ENCODE assay signal across 7 cellular contexts in genomic region chr1:10107480-10107854, GRCh38.
DNase-seq lines count a peak whose midpoint lies in the region; ATAC-seq, FAIRE-seq and TF ChIP-seq lines count a peak whose summit lies in the region.
"Not testable (repeated sequence)": the region's sequence is repeated elsewhere in the genome, so short reads cannot be mapped to it uniquely, and the experiment has no call there.

No MANE protein-coding gene starts in this region.

- not testable (repeated sequence) for H3K27me3 ChIP-seq in HUES6 (ENCODE audit: control insufficient read depth, insufficient read depth, low read length); SJSA1 (replicated peaks); gastroesophageal sphincter; keratinocyte (ENCODE audit: control insufficient read depth, extremely low read depth, insufficient read depth, low read length); neutrophil

- dilution Hi-C loops in keratinocyte (cut with MboI; ENCODE audit: extremely low pct_ligation_motif_present, low sequenced_read_pairs), result not testable (repeated sequence)

- H3K36me3 ChIP-seq in HUES6 (ENCODE audit: control insufficient read depth, insufficient read depth, low read length), result peaks cover 65% of the 10 kb centered on the region
- H3K36me3 ChIP-seq in SJSA1, result peaks cover 61% of the 10 kb centered on the region
- H3K36me3 ChIP-seq in gastroesophageal sphincter, result peaks cover 0 to 75% of the 10 kb centered on the region in 2 donors
- peaks cover 2 to 11% of the 10 kb centered on the region in 2 experiments for H3K36me3 ChIP-seq in keratinocyte (ENCODE audit: control insufficient read depth in 2 of 2, extremely low read depth in 1 of 2, insufficient read depth in 2 of 2, low read length in 2 of 2)
- H3K36me3 ChIP-seq in neutrophil, result peaks cover 67% of the 10 kb centered on the region

- not testable (repeated sequence) for H3K79me2 ChIP-seq in keratinocyte (ENCODE audit: control insufficient read depth, insufficient read depth, low read length)

- not testable (repeated sequence) for H3K4me3 Mint-ChIP-seq in MCF 10A (ENCODE audit: unreplicated experiment)

- not testable (repeated sequence) for H2AFZ ChIP-seq in keratinocyte (ENCODE audit: control insufficient read depth, low read length)

- not testable (repeated sequence) for H3K4me3 ChIP-seq in HUES6 (ENCODE audit: low read depth, low read length); SJSA1; gastroesophageal sphincter; keratinocyte (ENCODE audit: control insufficient read depth in 2 of 3, extremely low read depth in 1 of 3, insufficient read depth in 2 of 3, low read depth in 1 of 3, low read length in 3 of 3); neutrophil (ENCODE audit: low read depth in 1 of 2, low read length in 1 of 2)

- peaks cover 75% of the 10 kb centered on the region for H3K36me3 Mint-ChIP-seq in MCF 10A (ENCODE audit: insufficient read depth, unreplicated experiment)

- TF ChIP-seq CTCF in MCF 10A (IDR thresholded peaks at IDR 0.05; ENCODE audit: unreplicated experiment); gastroesophageal sphincter (IDR thresholded peaks at IDR 0.05); keratinocyte (optimal IDR thresholded peaks at IDR 0.05 in 1 of 3, IDR thresholded peaks at IDR 0.05 in 1 of 3, conservative IDR thresholded peaks at IDR 0.05 in 1 of 3; ENCODE audit: extremely low read depth in 1 of 3, insufficient read depth in 2 of 3, low read length in 3 of 3); neutrophil (IDR thresholded peaks at IDR 0.05): not testable (repeated sequence)

- CTCF ChIA-PET in MCF 10A (lab: Yijun Ruan, JAX), result interaction anchor here (0.5 kb wide), 1 partner anchor 78 kb away, joined by 3 read pairs; no protein-coding TSS in a partner anchor

- peak overlapping the region; percentile 75 for H3K27ac Mint-ChIP-seq in MCF 10A (ENCODE audit: low read depth, unreplicated experiment)

- ATAC-seq in gastroesophageal sphincter, result not testable (repeated sequence)

- POLR2A ChIA-PET in MCF 10A (lab: Yijun Ruan, JAX), result not testable (repeated sequence)

- H3K4me1 ChIP-seq in HUES6 (ENCODE audit: control insufficient read depth, insufficient read depth, low read length), result not testable (repeated sequence)
- H3K4me1 ChIP-seq in SJSA1 (replicated peaks) (peaks cover 38% of the 10 kb centered on the region), gastroesophageal sphincter (peaks cover 5 to 58% (median 5%) of the 10 kb centered on the region in 3 donors), keratinocyte (ENCODE audit: control insufficient read depth, extremely low read depth, insufficient read depth, low read length) (peaks cover 31% of the 10 kb centered on the region), neutrophil (ENCODE audit: control insufficient read depth in 1 of 2, insufficient read depth in 1 of 2, low read depth in 1 of 2, low read length in 1 of 2) (peaks cover 11 to 19% of the 10 kb centered on the region in 2 experiments)

- H3K9ac ChIP-seq in HUES6 (ENCODE audit: low read length); keratinocyte (ENCODE audit: control insufficient read depth, extremely low read depth, insufficient read depth, low read length): not testable (repeated sequence)

- TF ChIP-seq EP300 in gastroesophageal sphincter (IDR thresholded peaks at IDR 0.05), result not testable (repeated sequence)

- not testable (repeated sequence) for H3K9me3 Mint-ChIP-seq in MCF 10A (ENCODE audit: unreplicated experiment)

- H3K4me2 ChIP-seq in keratinocyte (ENCODE audit: control insufficient read depth, extremely low read depth, insufficient read depth, low read depth, low read length), result peak overlapping the region; percentile 60

- H3K9me3 ChIP-seq in HUES6 (ENCODE audit: control insufficient read depth, insufficient read depth, low read depth, low read length); SJSA1 (replicated peaks); gastroesophageal sphincter; keratinocyte (ENCODE audit: control insufficient read depth, low read depth, low read length); neutrophil: not testable (repeated sequence)

- H3K27ac ChIP-seq in HUES6 (ENCODE audit: low read depth, low read length) (0 out of 2 replicates have a peak overlapping the region, but pooled peaks have one; percentile 13), SJSA1 (peak overlapping the region; percentile 90), gastroesophageal sphincter (peak overlapping the region; percentile 77 to 92 (median 90)), neutrophil (peak overlapping the region; percentile 73), substantia nigra (ENCODE audit: low read depth, low read length, poor library complexity, severe bottlenecking) (peak overlapping the region; percentile 87)
- not testable (repeated sequence) for H3K27ac ChIP-seq in keratinocyte (ENCODE audit: control insufficient read depth, insufficient read depth, low read length)

- BruUV-seq in MCF 10A (replicated peaks; lab: Mats Ljungman, UMichigan), result not testable (repeated sequence)

- TF ChIP-seq POLR2A in gastroesophageal sphincter (IDR thresholded peaks at IDR 0.05), result not testable (repeated sequence)

- DNase-seq in SJSA1 (ENCODE audit: low read depth in 1 of 2, low spot score in 2 of 2); MCF 10A (ENCODE audit: unreplicated experiment); keratinocyte (ENCODE audit: low read depth, low spot score); substantia nigra (lab: John Stamatoyannopoulos, UW): not testable (repeated sequence)

- FAIRE-seq in keratinocyte (lab: Jason Lieb, UNC), result not testable (repeated sequence)

- not testable (repeated sequence) for H3K27me3 Mint-ChIP-seq in MCF 10A (ENCODE audit: insufficient read depth, unreplicated experiment)

- intact Hi-C loops in MCF 10A (cut with micrococcal nuclease), result loop anchor here (5.0 kb wide), 1 partner anchor 75 kb away; the partner anchor contains the start of gene UBE4B

- H4K20me1 ChIP-seq in keratinocyte (ENCODE audit: control insufficient read depth, extremely low read depth, insufficient read depth, low read length), result not testable (repeated sequence)

- peaks cover 20% of the 10 kb centered on the region for H3K4me1 Mint-ChIP-seq in MCF 10A (ENCODE audit: insufficient read depth, unreplicated experiment)

- H3K9me1 ChIP-seq in keratinocyte (ENCODE audit: control insufficient read depth, extremely low read depth, insufficient read depth, low read length), result not testable (repeated sequence)

- WGBS in gastroesophageal sphincter (ENCODE audit: low coverage in 1 of 2), 2 donors, result 31 to 76% methylated on average over 3 to 4 of the region's 8 CpGs
